In the genomic region with DNA sequence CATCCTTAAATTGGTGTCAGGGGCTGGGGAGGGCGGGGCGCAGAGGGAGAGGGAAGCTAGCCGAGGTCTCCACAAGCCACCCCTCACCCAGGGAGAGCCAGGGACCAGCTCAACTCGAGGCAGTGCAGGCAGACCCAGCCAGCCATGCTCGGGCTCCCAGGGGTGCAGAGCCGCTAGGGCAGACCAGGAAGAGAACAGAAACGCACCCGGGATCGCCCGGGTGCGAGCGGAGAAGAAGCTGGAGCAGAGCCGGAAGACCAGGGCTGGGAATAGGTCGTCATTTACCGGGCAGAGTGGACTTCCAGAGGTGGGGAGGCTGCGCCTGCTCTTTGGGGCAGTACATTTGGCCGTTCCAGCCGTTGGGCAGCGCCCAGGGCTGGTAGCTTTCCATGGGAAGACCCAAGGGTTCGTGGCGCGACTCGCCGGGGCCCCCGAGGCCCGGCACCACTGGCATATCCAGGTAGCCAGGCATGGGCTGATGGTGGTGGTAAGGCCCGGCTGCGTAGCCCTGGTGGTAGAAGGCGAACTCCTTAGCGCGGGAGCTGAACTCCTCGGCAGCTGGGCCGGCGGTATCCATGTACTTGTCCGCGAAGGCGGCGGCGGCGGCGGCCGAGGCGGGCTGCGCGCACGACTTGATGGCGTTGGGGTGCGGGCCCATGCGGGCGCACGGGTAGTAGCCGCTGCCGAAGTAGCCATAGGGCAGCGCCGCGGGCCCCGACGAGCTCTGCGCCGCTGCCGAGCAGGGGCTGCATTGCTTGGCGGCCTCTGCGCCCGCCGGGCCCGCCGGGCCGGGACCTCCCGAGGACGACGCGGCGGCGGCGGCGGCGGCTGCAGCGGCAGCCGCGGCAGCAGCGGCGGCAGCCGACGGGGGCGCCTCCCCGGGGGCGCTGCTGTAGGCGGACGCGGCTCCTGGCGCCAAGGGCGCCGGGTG, we compare ENCODE assay signal across 8 cellular contexts. TPM values are rescaled to one million over a fixed set of nuclear protein-coding genes. Genes with fewer than 3 reads are reported as not detected.
DNase-seq lines count a peak whose midpoint lies in the region; ATAC-seq, FAIRE-seq and TF ChIP-seq lines count a peak whose summit lies in the region.

No MANE protein-coding gene starts in this region.

- H3K4me1 Mint-ChIP-seq in neural progenitor cell: peaks cover 9% of the 10 kb centered on the region

- peak; percentile 44 for DNase-seq in Caki2 (ENCODE audit: low read depth)
- DNase-seq in K562 (ENCODE audit: extremely low read depth in 1 of 4, low spot score in 3 of 4): no peak
- peak; percentile 67 for DNase-seq in neural progenitor cell (ENCODE audit: low spot score)
- DNase-seq in GM19239 (ENCODE audit: insufficient read length, low spot score): no peak
- no peak for DNase-seq in NCI-H2107 (lab: John Stamatoyannopoulos, UW)

- H3K9me3 ChIP-seq in HUES6 (ENCODE audit: control insufficient read depth, insufficient read depth, low read depth, low read length): no peaks in the 10 kb centered on the region
- H3K9me3 ChIP-seq in K562 (replicated peaks; ENCODE audit: control insufficient read depth, insufficient read depth, low read depth, low read length): no peaks in the 10 kb centered on the region
- no peaks in the 10 kb centered on the region for H3K9me3 ChIP-seq in neural progenitor cell (ENCODE audit: low read depth)

- peaks cover 6% of the 10 kb centered on the region for H3K9me3 Mint-ChIP-seq in neural progenitor cell

- peaks cover 87% of the 10 kb centered on the region for H3K27me3 Mint-ChIP-seq in neural progenitor cell (ENCODE audit: insufficient read depth, low read depth)

- peak overlapping the region; percentile 75 for H3K4me3 Mint-ChIP-seq in neural progenitor cell

- H3K36me3 Mint-ChIP-seq in neural progenitor cell: no peaks in the 10 kb centered on the region

- H3K36me3 ChIP-seq in HUES6 (ENCODE audit: control insufficient read depth, insufficient read depth, low read length): no peaks in the 10 kb centered on the region
- no peaks in the 10 kb centered on the region for H3K36me3 ChIP-seq in K562 (ENCODE audit: control insufficient read depth, insufficient read depth, low read length)
- no peaks in the 10 kb centered on the region for H3K36me3 ChIP-seq in neural progenitor cell

- 0 out of 2 replicates have a peak, but pooled peaks cover 3% of the 10 kb centered on the region for H4K20me1 ChIP-seq in K562 (replicated peaks; ENCODE audit: control insufficient read depth, insufficient read depth, low read length)
- H4K20me1 ChIP-seq in neural progenitor cell (ENCODE audit: low read depth): peaks cover 81% of the 10 kb centered on the region

- in situ Hi-C loops in Caki2 (cut with HindIII; ENCODE audit: low pct_unique_long_range_greater_than_20kb, low sequenced_read_pairs): no loop called here
- in situ Hi-C loops in K562 (cut with MboI): no loop called here

- TF ChIP-seq EP300 in K562 (IDR thresholded peaks at IDR 0.05; ENCODE audit: low read length): no peak

- POLR2A ChIA-PET in K562 (lab: Yijun Ruan, JAX): interaction anchor here (0.5 to 0.7 kb wide), 2 partner anchors 543 to 706 kb away, joined by 3 read pairs; no protein-coding TSS in a partner anchor

- 42% methylated on average over 27 of the region's 93 CpGs for WGBS in K562 (ENCODE audit: insufficient coverage, low coverage, missing lambda C conversion rate)

- H3K79me2 ChIP-seq in K562 (ENCODE audit: control insufficient read depth, insufficient read depth, low read length) (no peaks in the 10 kb centered on the region), neural progenitor cell (ENCODE audit: low read depth) (no peaks in the 10 kb centered on the region)

- H3K4me3 ChIP-seq in HUES6 (ENCODE audit: low read depth, low read length) (peak overlapping the region; percentile 43), K562 (no peak overlapping the region), neural progenitor cell (peak overlapping the region; percentile 16)

- H3K9ac ChIP-seq in HUES6 (ENCODE audit: low read length) (peak overlapping the region; percentile 37), K562 (ENCODE audit: insufficient read depth in 1 of 2, low read depth in 2 of 2, low read length in 2 of 2) (no peak overlapping the region), neural progenitor cell (no peak overlapping the region)

- H3K27ac Mint-ChIP-seq in neural progenitor cell: no peak overlapping the region

- H3K4me1 ChIP-seq in HUES6 (ENCODE audit: control insufficient read depth, insufficient read depth, low read length) (peaks cover 12% of the 10 kb centered on the region; the same call in 1 of the 2 replicates), K562 (replicated peaks in 1 of 2; ENCODE audit: control insufficient read depth in 2 of 2, insufficient read depth in 2 of 2, low read length in 2 of 2) (peaks cover 0 to 11% of the 10 kb centered on the region in 2 experiments; a peak in 1 of 5 replicates), neural progenitor cell (no peaks in the 10 kb centered on the region)

- FAIRE-seq in K562 (lab: Jason Lieb, UNC) (no peak), GM19239 (lab: Jason Lieb, UNC) (no peak)

- TF ChIP-seq CTCF in K562 (IDR thresholded peaks at IDR 0.05 in 2 of 3, conservative IDR thresholded peaks at IDR 0.05 in 1 of 3; ENCODE audit: insufficient read depth in 2 of 3, low read depth in 1 of 3, low read length in 3 of 3): no peak
- no peak for TF ChIP-seq CTCF in neural progenitor cell (IDR thresholded peaks at IDR 0.05)

- ATAC-seq in K562 (no peak), HG02870 (IDR thresholded peaks at IDR 0.05; ENCODE audit: unreplicated experiment) (no peak), GM18909 (IDR thresholded peaks at IDR 0.05; ENCODE audit: poor library complexity, unreplicated experiment) (no peak)

- CTCF ChIA-PET in K562 (lab: Yijun Ruan, JAX; ENCODE audit: low intra/inter-chr PET ratio): interaction anchor here (0.6 kb wide), 1 partner anchor 1491 kb away, joined by 3 read pairs; no protein-coding TSS in a partner anchor

- BruUV-seq in K562 (replicated peaks; lab: Mats Ljungman, UMichigan): no TSS peak

- intact Hi-C loops in K562 (cut with micrococcal nuclease): loop anchor here (5.0 kb wide), 2 partner anchors 378 to 573 kb away; no protein-coding TSS in a partner anchor

- H3K27ac ChIP-seq in HUES6 (ENCODE audit: low read depth, low read length): no peak overlapping the region
- H3K27ac ChIP-seq in K562 (ENCODE audit: extremely low read depth, low read depth, low read length): no peak overlapping the region
- H3K27ac ChIP-seq in neural progenitor cell: no peak overlapping the region

- H3K27me3 ChIP-seq in HUES6 (ENCODE audit: control insufficient read depth, insufficient read depth, low read length) (peaks cover 98% of the 10 kb centered on the region), K562 (ENCODE audit: control insufficient read depth in 2 of 2, insufficient read depth in 2 of 2, low read length in 2 of 2) (peaks cover 30 to 50% of the 10 kb centered on the region in 2 experiments), neural progenitor cell (peaks cover 100% of the 10 kb centered on the region)

- TF ChIP-seq RAD21 in K562 (CRISPR knock-in tag; conservative IDR thresholded peaks at IDR 0.05 in 1 of 2, IDR thresholded peaks at IDR 0.05 in 1 of 2): no peak

- no peak overlapping the region for H3K4me2 ChIP-seq in K562 (ENCODE audit: insufficient read depth, low read length)
- H3K4me2 ChIP-seq in neural progenitor cell: peak overlapping the region; percentile 59

- H2AFZ ChIP-seq in K562 (ENCODE audit: low read depth, low read length) (no peak overlapping the region), neural progenitor cell (replicated peaks) (no peak overlapping the region)

- no peaks in the 10 kb centered on the region for H3K9me1 ChIP-seq in K562 (ENCODE audit: control insufficient read depth, insufficient read depth, low read length)

- H3F3A ChIP-seq in neural progenitor cell (ENCODE audit: low read depth): peaks cover 16% of the 10 kb centered on the region

- no peak for TF ChIP-seq POLR2A in K562 (conservative IDR thresholded peaks at IDR 0.05)

RNA-seq across cellular contexts. Expression of a gene that starts 0.8 kb away (rescaled TPM):
- 0.70 and 1.2 TPM in 2 replicates for total RNA-seq in Caki2 (2014; rRNA removed; shearing (Covaris generic); ENCODE audit: low replicate concordance)
- total RNA-seq in K562 (2011; cell fraction: chromatin; rRNA removed; ENCODE audit: low replicate concordance): not detected in 2 replicates
- total RNA-seq in K562 (2011; cell fraction: nucleolus; rRNA removed): not detected in 2 replicates
- total RNA-seq in K562 (2011; cell fraction: nucleoplasm; rRNA removed): not detected in 2 replicates
- total RNA-seq in K562 (2014; rRNA removed) (not detected in 2 replicates), K562 (2014; rRNA removed; fragmentation: Illumina TruSeq; extraction: Trizol) (not detected in 2 replicates), K562 (2015; rRNA removed; fragmentation: Illumina TruSeq; extraction: Trizol) (not detected in 2 replicates), K562 (2021) (not detected in 2 replicates), neural progenitor cell (ENCODE audit: low replicate concordance) (not detected in 2 replicates)
- polyA plus RNA-seq in K562 (2011; rRNA removed) (not detected in 2 replicates), K562 (2014; fragmentation: Illumina TruSeq; extraction: Trizol) (not detected in 2 replicates), K562 (2014; fragmentation: Nextera tagmentation; extraction: Ambion mirVana) (not detected), K562 (2014; rRNA removed) (not detected in 2 replicates)
- polyA plus RNA-seq in K562 (2011; cell fraction: cytosol; rRNA removed): not detected in 2 replicates
- polyA plus RNA-seq in K562 (2011; cell fraction: nucleus; rRNA removed): not detected in 2 replicates
- polyA plus RNA-seq in K562 (2012): not detected in 2 replicates
- polyA minus RNA-seq in K562 (2011; rRNA and poly(A)+ RNA removed): not detected in 2 replicates
- not detected in 2 replicates for polyA minus RNA-seq in K562 (2011; cell fraction: cytosol; rRNA and poly(A)+ RNA removed)
- not detected in 2 replicates for polyA minus RNA-seq in K562 (2011; cell fraction: nucleus; rRNA and poly(A)+ RNA removed)

RNA-seq across cellular contexts. Expression of a gene that starts 14.1 kb away (rescaled TPM):
- not detected in 2 replicates for total RNA-seq in Caki2 (2014; rRNA removed; shearing (Covaris generic); ENCODE audit: low replicate concordance)
- total RNA-seq in K562 (2011; cell fraction: chromatin; rRNA removed; ENCODE audit: low replicate concordance): not detected in 2 replicates
- not detected in 2 replicates for total RNA-seq in K562 (2011; cell fraction: nucleolus; rRNA removed)
- total RNA-seq in K562 (2011; cell fraction: nucleoplasm; rRNA removed): not detected in 2 replicates
- total RNA-seq in K562 (2014; rRNA removed) (not detected in 2 replicates), K562 (2014; rRNA removed; fragmentation: Illumina TruSeq; extraction: Trizol) (not detected in 2 replicates), K562 (2015; rRNA removed; fragmentation: Illumina TruSeq; extraction: Trizol) (not detected in 2 replicates), K562 (2021) (not detected in 2 replicates), neural progenitor cell (ENCODE audit: low replicate concordance) (not detected in 2 replicates)
- polyA plus RNA-seq in K562 (2011; rRNA removed) (not detected in 2 replicates), K562 (2014; fragmentation: Illumina TruSeq; extraction: Trizol) (not detected in 2 replicates), K562 (2014; fragmentation: Nextera tagmentation; extraction: Ambion mirVana) (not detected), K562 (2014; rRNA removed) (not detected in 2 replicates)
- polyA plus RNA-seq in K562 (2011; cell fraction: cytosol; rRNA removed): not detected in 2 replicates
- polyA plus RNA-seq in K562 (2011; cell fraction: nucleus; rRNA removed): not detected in 2 replicates
- not detected in 2 replicates for polyA plus RNA-seq in K562 (2012)
- polyA minus RNA-seq in K562 (2011; rRNA and poly(A)+ RNA removed): not detected in 2 replicates
- polyA minus RNA-seq in K562 (2011; cell fraction: cytosol; rRNA and poly(A)+ RNA removed): not detected in 2 replicates
- polyA minus RNA-seq in K562 (2011; cell fraction: nucleus; rRNA and poly(A)+ RNA removed): not detected in 2 replicates

RNA-seq across cellular contexts. Expression of a gene that starts 25.0 kb away (rescaled TPM):
- total RNA-seq in Caki2 (2014; rRNA removed; shearing (Covaris generic); ENCODE audit: low replicate concordance): 22.1 and 31.5 TPM in 2 replicates
- total RNA-seq in K562 (2011; cell fraction: chromatin; rRNA removed; ENCODE audit: low replicate concordance): not detected in 2 replicates
- total RNA-seq in K562 (2011; cell fraction: nucleolus; rRNA removed): not detected in 2 replicates
- not detected in 2 replicates for total RNA-seq in K562 (2011; cell fraction: nucleoplasm; rRNA removed)
- not detected in 2 replicates for total RNA-seq in K562 (2014; rRNA removed)
- not detected in 2 replicates for total RNA-seq in K562 (2014; rRNA removed; fragmentation: Illumina TruSeq; extraction: Trizol)
- not detected in 2 replicates for total RNA-seq in K562 (2015; rRNA removed; fragmentation: Illumina TruSeq; extraction: Trizol)
- not detected in 2 replicates for total RNA-seq in K562 (2021)
- polyA plus RNA-seq in K562 (2011; rRNA removed): not detected in 2 replicates
- polyA plus RNA-seq in K562 (2011; cell fraction: cytosol; rRNA removed): not detected in 2 replicates
- not detected in 2 replicates for polyA plus RNA-seq in K562 (2011; cell fraction: nucleus; rRNA removed)
- not detected in 2 replicates for polyA plus RNA-seq in K562 (2012)
- not detected in 2 replicates for polyA plus RNA-seq in K562 (2014; fragmentation: Illumina TruSeq; extraction: Trizol)
- polyA plus RNA-seq in K562 (2014; fragmentation: Nextera tagmentation; extraction: Ambion mirVana): not detected
- polyA plus RNA-seq in K562 (2014; rRNA removed): not detected in 2 replicates
- not detected in 2 replicates for polyA minus RNA-seq in K562 (2011; rRNA and poly(A)+ RNA removed)
- not detected in 2 replicates for polyA minus RNA-seq in K562 (2011; cell fraction: cytosol; rRNA and poly(A)+ RNA removed)
- polyA minus RNA-seq in K562 (2011; cell fraction: nucleus; rRNA and poly(A)+ RNA removed): not detected in 2 replicates
- total RNA-seq in neural progenitor cell (ENCODE audit: low replicate concordance): not detected in 2 replicates

RNA-seq across cellular contexts. Expression of a gene that starts 33.8 kb away (rescaled TPM):
- 46.9 and 62.2 TPM in 2 replicates for total RNA-seq in Caki2 (2014; rRNA removed; shearing (Covaris generic); ENCODE audit: low replicate concordance)
- total RNA-seq in K562 (2011; cell fraction: chromatin; rRNA removed; ENCODE audit: low replicate concordance): not detected in 2 replicates
- total RNA-seq in K562 (2011; cell fraction: nucleolus; rRNA removed): not detected in 2 replicates
- total RNA-seq in K562 (2011; cell fraction: nucleoplasm; rRNA removed): not detected in 2 replicates
- total RNA-seq in K562 (2014; rRNA removed) (not detected in 2 replicates), K562 (2014; rRNA removed; fragmentation: Illumina TruSeq; extraction: Trizol) (not detected in 2 replicates), K562 (2015; rRNA removed; fragmentation: Illumina TruSeq; extraction: Trizol) (not detected in 2 replicates), K562 (2021) (not detected in 2 replicates), neural progenitor cell (ENCODE audit: low replicate concordance) (not detected in 2 replicates)
- polyA plus RNA-seq in K562 (2011; rRNA removed) (not detected in 2 replicates), K562 (2014; fragmentation: Illumina TruSeq; extraction: Trizol) (not detected in 2 replicates), K562 (2014; fragmentation: Nextera tagmentation; extraction: Ambion mirVana) (not detected), K562 (2014; rRNA removed) (not detected in 2 replicates)
- not detected in 2 replicates for polyA plus RNA-seq in K562 (2011; cell fraction: cytosol; rRNA removed)
- polyA plus RNA-seq in K562 (2011; cell fraction: nucleus; rRNA removed): not detected in 2 replicates
- polyA plus RNA-seq in K562 (2012): not detected in 2 replicates
- polyA minus RNA-seq in K562 (2011; rRNA and poly(A)+ RNA removed): not detected in 2 replicates
- polyA minus RNA-seq in K562 (2011; cell fraction: cytosol; rRNA and poly(A)+ RNA removed): not detected in 2 replicates
- not detected in 2 replicates for polyA minus RNA-seq in K562 (2011; cell fraction: nucleus; rRNA and poly(A)+ RNA removed)

RNA-seq across cellular contexts. Expression of a gene that starts 42.7 kb away (rescaled TPM):
- 5.1 TPM in 1 of 2 replicates, not detected in the other for total RNA-seq in Caki2 (2014; rRNA removed; shearing (Covaris generic); ENCODE audit: low replicate concordance)
- not detected in 2 replicates for total RNA-seq in K562 (2011; cell fraction: chromatin; rRNA removed; ENCODE audit: low replicate concordance)
- not detected in 2 replicates for total RNA-seq in K562 (2011; cell fraction: nucleolus; rRNA removed)
- not detected in 2 replicates for total RNA-seq in K562 (2011; cell fraction: nucleoplasm; rRNA removed)
- total RNA-seq in K562 (2014; rRNA removed): not detected in 2 replicates
- total RNA-seq in K562 (2014; rRNA removed; fragmentation: Illumina TruSeq; extraction: Trizol): not detected in 2 replicates
- total RNA-seq in K562 (2015; rRNA removed; fragmentation: Illumina TruSeq; extraction: Trizol): not detected in 2 replicates
- total RNA-seq in K562 (2021): not detected in 2 replicates
- polyA plus RNA-seq in K562 (2011; rRNA removed): not detected in 2 replicates
- polyA plus RNA-seq in K562 (2011; cell fraction: cytosol; rRNA removed): not detected in 2 replicates
- not detected in 2 replicates for polyA plus RNA-seq in K562 (2011; cell fraction: nucleus; rRNA removed)
- polyA plus RNA-seq in K562 (2012): not detected in 2 replicates
- polyA plus RNA-seq in K562 (2014; fragmentation: Illumina TruSeq; extraction: Trizol): not detected in 2 replicates
- not detected for polyA plus RNA-seq in K562 (2014; fragmentation: Nextera tagmentation; extraction: Ambion mirVana)
- not detected in 2 replicates for polyA plus RNA-seq in K562 (2014; rRNA removed)
- not detected in 2 replicates for polyA minus RNA-seq in K562 (2011; rRNA and poly(A)+ RNA removed)
- not detected in 2 replicates for polyA minus RNA-seq in K562 (2011; cell fraction: cytosol; rRNA and poly(A)+ RNA removed)
- polyA minus RNA-seq in K562 (2011; cell fraction: nucleus; rRNA and poly(A)+ RNA removed): not detected in 2 replicates
- not detected in 2 replicates for total RNA-seq in neural progenitor cell (ENCODE audit: low replicate concordance)

Comparison
In these comparisons a context has a peak if more than half of its experiments do, and no peak if none do; other contexts are left out.
1. DNase-seq: peak in Caki2 (single experiment) and neural progenitor cell (single experiment); none in K562 (0 of 4), GM19239 (single experiment) and NCI-H2107 (single experiment).
2. RNA of a gene that starts 25.0 kb away (total RNA-seq): 22.1 to 31.5 TPM in Caki2; not detected in K562 and not detected in neural progenitor cell; every median in the first group is over 10 times any median in the second.